In genomic region chr5:151547364-151547763, GRCh38 we compare ENCODE assay signal across 17 cellular contexts. TPM values are rescaled to one million over a fixed set of nuclear protein-coding genes. Genes with fewer than 3 reads are reported as not detected.
"Had no signal": no experiment of that assay in that cellular context is flagged by ENCODE, and none has a peak within 500 bp of the region (broad histone marks: within the 10 kb centered on the region; RNA-seq: fewer than 3 reads in every experiment).

No MANE protein-coding gene starts in this region.

- DNase-seq: KBM-7; MV-4-11; NCI-H1048; NCI-H1105; NCI-H1436 treated with DMSO at 0.1 percent for 48 hours; NCI-H1694; NCI-H2081 treated with DMSO at 0.1 percent for 48 hours; NCI-H2171; NCI-H226; NCI-H446; NCI-H510A; NK-92 treated with Interleukin-12 subunit alpha and Interleukin-12 subunit beta, amount 100 ng/mL, for 24 hours; PC-3 had no signal

- ATAC-seq: Panc1, PC-3 had no signal

RNA-seq across cellular contexts. Expression of gene FAT2, which starts 43.8 kb away (rescaled TPM):
- total RNA-seq: HT-29, LHCN-M2, OCI-LY7, PC-3 had no signal
